In the genomic region with DNA sequence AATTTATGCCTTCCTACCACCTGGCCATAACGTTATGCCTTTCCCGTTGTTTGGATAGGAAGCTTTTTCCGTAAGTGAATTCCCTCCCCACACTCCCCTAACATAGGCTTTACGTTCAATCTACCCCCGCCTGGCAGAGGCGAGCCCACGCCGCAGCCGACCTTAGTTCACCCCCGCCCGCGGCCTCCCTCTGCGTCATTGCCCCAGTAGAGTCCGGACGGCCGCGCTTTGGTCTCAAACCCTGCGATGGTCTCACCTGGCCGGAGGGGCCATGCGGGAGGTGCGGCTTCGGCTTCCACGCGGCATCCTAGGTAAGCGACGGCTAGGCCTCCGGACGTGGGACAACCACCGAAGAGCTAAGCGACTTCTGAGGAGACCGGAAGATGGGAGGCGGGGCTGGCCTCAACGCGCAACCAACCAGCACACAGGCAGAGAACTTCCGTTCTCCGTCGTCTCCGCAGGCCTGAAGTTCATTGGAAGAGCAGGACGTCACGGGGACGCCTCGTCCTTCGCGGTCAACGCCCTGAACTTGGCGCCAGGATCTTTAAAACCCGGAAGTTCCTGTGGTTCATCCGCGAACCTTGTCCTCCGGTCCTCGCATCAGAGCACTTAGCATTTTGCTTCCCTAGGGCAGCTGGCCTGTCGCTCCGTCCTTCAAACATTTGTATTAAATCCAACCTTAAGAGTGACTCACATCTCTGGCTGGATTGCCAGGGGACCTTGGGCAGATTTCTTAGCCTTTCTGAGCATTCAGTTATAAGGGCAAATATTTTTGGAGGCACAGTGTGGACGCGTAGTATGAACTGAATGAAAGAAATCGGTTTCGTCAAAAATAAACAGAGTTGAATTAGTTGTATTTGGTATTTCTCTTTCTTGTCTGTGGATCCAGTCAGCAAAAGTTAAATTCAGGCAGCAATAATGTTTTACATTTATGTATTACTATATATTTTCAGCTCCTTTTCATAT, we compare ENCODE assay signal across 8 cellular contexts. TPM values are rescaled to one million over a fixed set of nuclear protein-coding genes. Genes with fewer than 3 reads are reported as not detected.
DNase-seq lines count a peak whose midpoint lies in the region; ATAC-seq and TF ChIP-seq lines count a peak whose summit lies in the region.

A gene with protein sequence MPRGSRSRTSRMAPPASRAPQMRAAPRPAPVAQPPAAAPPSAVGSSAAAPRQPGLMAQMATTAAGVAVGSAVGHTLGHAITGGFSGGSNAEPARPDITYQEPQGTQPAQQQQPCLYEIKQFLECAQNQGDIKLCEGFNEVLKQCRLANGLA (minus strand): TSS at position 369 of the 966 bp plus-strand sequence. CDS start 63 bp downstream, at position 306.

- H2AFZ ChIP-seq in PC-9, result peak within 1 kb of the TSS; percentile 87

- BruUV-seq in PC-9 (replicated peaks; lab: Mats Ljungman, UMichigan), result TSS peak; percentile 93

- intact Hi-C loops in PC-9 (cut with micrococcal nuclease; ENCODE audit: unreplicated experiment), result loop anchor here (1.0 to 5.0 kb wide), 4 partner anchors 32 to 740 kb away; partner anchors contain the start of gene SUMF2

- no peaks in the 10 kb centered on the region for H3K9me2 ChIP-seq in PC-9 (ENCODE audit: insufficient read depth)

- H3K9me3 ChIP-seq in PC-9 (ENCODE audit: insufficient read depth, low read depth) (no peaks in the 10 kb centered on the region), muscle layer of duodenum (ENCODE audit: control insufficient read depth in 1 of 2, low read length in 2 of 2) (no peaks in the 10 kb centered on the region)

- CTCF ChIA-PET in PC-9 (lab: Charles Lee), result interaction anchor here (0.6 kb wide), 1 partner anchor 42 kb away, joined by 8 read pairs; no protein-coding TSS in a partner anchor

- H3F3A ChIP-seq in PC-9 (ENCODE audit: insufficient read depth, low read depth), result peaks cover 41% of the 10 kb centered on the region

- no peak for TF ChIP-seq CTCF in PC-9 (conservative IDR thresholded peaks at IDR 0.05)

- H3K4me3 ChIP-seq in PC-9 (peak within 1 kb of the TSS; percentile 74), muscle layer of duodenum (ENCODE audit: low read depth in 1 of 2, low read length in 2 of 2) (peak within 1 kb of the TSS; percentile 84 to 99)

- ATAC-seq in GM21717 (IDR thresholded peaks at IDR 0.05; ENCODE audit: unreplicated experiment), result peak; percentile 99

- H3K4me2 ChIP-seq in PC-9, result peak within 1 kb of the TSS; percentile 84

- H3K36me3 ChIP-seq in PC-9 (ENCODE audit: low read depth) (peaks cover 37% of the 10 kb centered on the region), muscle layer of duodenum (ENCODE audit: control insufficient read depth in 1 of 2, insufficient read depth in 2 of 2, low read length in 2 of 2) (peaks cover 17 to 32% of the 10 kb centered on the region in 2 donors)

- H4K20me1 ChIP-seq in PC-9 (ENCODE audit: insufficient read depth), result peaks cover 41% of the 10 kb centered on the region

- H3K27me3 ChIP-seq in PC-9 (ENCODE audit: insufficient read depth, low read depth), result no peaks in the 10 kb centered on the region
- H3K27me3 ChIP-seq in muscle layer of duodenum (ENCODE audit: low read depth, low read length), result no peaks in the 10 kb centered on the region

- peak; percentile 95 for DNase-seq in DMS153 treated with DMSO at 0.1 percent for 48 hours (lab: John Stamatoyannopoulos, UW; ENCODE audit: unreplicated experiment)
- DNase-seq in KBM-7, result peak; percentile 99
- peak; percentile 99 to 100 for DNase-seq in PC-9
- peak; percentile 90 for DNase-seq in activated T-cell treated with anti-CD3 and anti-CD28 coated beads for 48 hours (ENCODE audit: low read depth)
- peak; percentile 93 for DNase-seq in epithelial cell of prostate (ENCODE audit: low read depth, low spot score)
- peak; percentile 89 to 92 for DNase-seq in stimulated activated CD8-positive, alpha-beta memory T cell treated with anti-CD3 and anti-CD28 coated beads, Interleukin-7, amount 100 ng/mL, for 4 hours (ENCODE audit: low read depth in 2 of 2)

- in situ Hi-C loops in KBM-7 (cut with MboI; ENCODE audit: low pct_unique_long_range_greater_than_20kb, low sequenced_read_pairs), result no loop called here

- POLR2A ChIA-PET in PC-9 (lab: Charles Lee; ENCODE audit: unreplicated experiment), result interaction anchor here (0.5 to 0.9 kb wide), 6 partner anchors 11 to 979 kb away, joined by 3 to 17 read pairs (median 6); partner anchors contain the start of gene PSPH

- peak within 1 kb of the TSS; percentile 73 for H3K27ac ChIP-seq in PC-9
- peak within 1 kb of the TSS; percentile 89 for H3K27ac ChIP-seq in epithelial cell of prostate
- peak within 1 kb of the TSS; percentile 99 for H3K27ac ChIP-seq in muscle layer of duodenum (ENCODE audit: low read length)

- H3K4me1 ChIP-seq in PC-9 (replicated peaks; ENCODE audit: insufficient read depth) (peaks cover 25% of the 10 kb centered on the region), muscle layer of duodenum (ENCODE audit: control insufficient read depth in 1 of 2, insufficient read depth in 2 of 2, low read length in 2 of 2) (peaks cover 0 to 23% of the 10 kb centered on the region in 2 donors)

- H3K79me2 ChIP-seq in PC-9 (ENCODE audit: low read depth), result peaks cover 46% of the 10 kb centered on the region

RNA-seq across cellular contexts. Expression of the gene that starts here (rescaled TPM):
- total RNA-seq in PC-9 (2021), result 978 and 1,041 TPM in 2 replicates

Comparison
In these comparisons a context has a peak if more than half of its experiments do, and no peak if none do; other contexts are left out.
1. Peak in every context shown above with its lines: DNase-seq, ATAC-seq, H3K4me3 ChIP-seq and H3K27ac ChIP-seq.